Comparison of ENCODE assay signal across 30 cellular contexts in the genomic region with DNA sequence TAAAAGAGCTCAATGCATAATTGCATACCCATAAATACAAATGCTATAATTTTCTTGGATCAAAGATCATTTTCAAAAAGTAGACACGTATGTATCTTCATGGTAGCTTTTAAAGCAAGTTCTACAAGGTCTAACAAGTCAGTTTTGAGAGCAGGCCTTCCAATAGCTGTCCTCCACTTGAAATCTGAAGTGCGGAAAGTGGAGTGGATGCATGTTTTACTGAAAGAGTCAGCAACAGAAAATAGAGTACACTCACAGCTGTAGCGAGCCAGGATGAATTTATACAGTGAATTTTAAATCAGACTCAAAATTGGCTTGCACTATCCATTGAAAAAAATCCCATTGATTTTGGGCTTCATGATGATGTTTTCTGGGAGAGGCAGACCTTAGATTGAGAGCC.
DNase-seq lines count a peak whose midpoint lies in the region; ATAC-seq and TF ChIP-seq lines count a peak whose summit lies in the region.
"Had no signal": no experiment of that assay in that cellular context is flagged by ENCODE, and none has a peak within 500 bp of the region (broad histone marks: within the 10 kb centered on the region; RNA-seq: fewer than 3 reads in every experiment).

No MANE protein-coding gene starts in this region.

- no peak overlapping the region for H3K4me3 ChIP-seq in lung
- H3K4me3 ChIP-seq: adrenal gland, body of pancreas, esophagus squamous epithelium, right lobe of liver, stomach, vagina had no signal

- H3K9me3 Mint-ChIP-seq in CD4-positive, alpha-beta T cell: no peaks in the 10 kb centered on the region
- H3K9me3 Mint-ChIP-seq: activated T-cell treated with anti-CD3 and anti-CD28 coated beads, Interleukin-2, amount 50 U/mL, for 72 hours; CD14-positive monocyte; HFFc6; neural crest cell had no signal

- H3K9me3 ChIP-seq in lung (ENCODE audit: control insufficient read depth in 2 of 2, insufficient read depth in 1 of 2, low read length in 1 of 2): no peaks in the 10 kb centered on the region
- H3K9me3 ChIP-seq in CD4-positive, alpha-beta T cell (ENCODE audit: control insufficient read depth, low read length): no peaks in the 10 kb centered on the region
- H3K9me3 ChIP-seq: adrenal gland, body of pancreas, esophagus squamous epithelium, right lobe of liver, stomach, vagina had no signal

- H3K36me3 ChIP-seq in lung (ENCODE audit: control insufficient read depth in 2 of 2, insufficient read depth in 2 of 2, low read length in 2 of 2): no peaks in the 10 kb centered on the region
- H3K36me3 ChIP-seq: adrenal gland, esophagus squamous epithelium, right lobe of liver, stomach, vagina had no signal

- ATAC-seq in lung (ENCODE audit: insufficient read depth, low FRiP score) (no peak), HG03175 (IDR thresholded peaks at IDR 0.05; ENCODE audit: unreplicated experiment) (no peak)
- ATAC-seq in CD4-positive, alpha-beta T cell (ENCODE audit: poor library complexity): no peak
- ATAC-seq: activated CD8-positive, alpha-beta memory T cell treated with anti-CD3 and anti-CD28 coated beads, Interleukin-2, amount 10 ng/mL, durations not matched to agents 7 days and 5 days; activated T-cell treated with anti-CD3 and anti-CD28 coated beads, Interleukin-2, amount 50 U/mL, for 72 hours; body of pancreas; right lobe of liver; T-helper 17 cell had no signal

- no peaks in the 10 kb centered on the region for H3K27me3 Mint-ChIP-seq in CD4-positive, alpha-beta T cell
- H3K27me3 Mint-ChIP-seq: activated CD8-positive, alpha-beta memory T cell treated with anti-CD3 and anti-CD28 coated beads, Interleukin-2, amount 10 ng/mL, durations not matched to agents 7 days and 5 days; T-helper 17 cell had no signal

- peak in 2 of 3 experiments; percentile 41 to 92 for DNase-seq in NCI-H1417 (lab: John Stamatoyannopoulos, UW)
- DNase-seq in NCI-H1417 treated with DMSO at 0.1 percent for 48 hours (lab: John Stamatoyannopoulos, UW): no peak
- peak; percentile 67 for DNase-seq in NCI-H128 (lab: John Stamatoyannopoulos, UW; ENCODE audit: unreplicated experiment)
- peak; percentile 74 for DNase-seq in NCI-H510A treated with DMSO at 0.1 percent for 48 hours (lab: John Stamatoyannopoulos, UW)
- peak; percentile 55 for DNase-seq in lung (ENCODE audit: low spot score)
- DNase-seq in CD4-positive, alpha-beta T cell: no peak
- no peak for DNase-seq in NCI-H1694 treated with DMSO at 0.1 percent for 48 hours (lab: John Stamatoyannopoulos, UW)
- DNase-seq: activated CD4-positive, alpha-beta T cell treated with anti-CD3 and anti-CD28 coated beads, Interleukin-2, amount 50 U/mL, for 4 hours; activated CD4-positive, CD25-positive, alpha-beta regulatory T cell; activated CD8-positive, alpha-beta memory T cell treated with anti-CD3 and anti-CD28 coated beads, Interleukin-2, amount 10 ng/mL, durations not matched to agents 7 days and 5 days; activated naive CD4-positive, alpha-beta T cell; activated T-cell treated with anti-CD3 and anti-CD28 coated beads, Interleukin-2, amount 50 U/mL, for 72 hours; adrenal gland; body of pancreas; esophagus squamous epithelium; foreskin melanocyte; GOT3; HFFc6; hypothalamus; mesendoderm; NCI-H2081; NCI-H524 treated with DMSO at 0.1 percent for 48 hours; NK-92 treated with Interleukin-12 subunit alpha and Interleukin-12 subunit beta, amount 100 ng/mL, for 24 hours; right lobe of liver; stomach; T-helper 17 cell had no signal

- H3K4me1 ChIP-seq in lung (ENCODE audit: control insufficient read depth in 2 of 2, insufficient read depth in 2 of 2, low read length in 2 of 2): peaks cover 0 to 8% of the 10 kb centered on the region in 2 donors
- H3K4me1 ChIP-seq: body of pancreas, esophagus squamous epithelium, right lobe of liver had no signal

- no peak overlapping the region for H3K27ac ChIP-seq in lung (ENCODE audit: low read depth in 1 of 2, low read length in 1 of 2)
- no peak overlapping the region for H3K27ac ChIP-seq in CD4-positive, alpha-beta T cell (ENCODE audit: low read depth, low read length)
- H3K27ac ChIP-seq: adrenal gland, body of pancreas, esophagus squamous epithelium, right lobe of liver, stomach, vagina had no signal

- peaks cover 21% of the 10 kb centered on the region for H3K36me3 Mint-ChIP-seq in CD4-positive, alpha-beta T cell (ENCODE audit: low read depth)
- H3K36me3 Mint-ChIP-seq: activated CD8-positive, alpha-beta memory T cell treated with anti-CD3 and anti-CD28 coated beads, Interleukin-2, amount 10 ng/mL, durations not matched to agents 7 days and 5 days; CD14-positive monocyte had no signal

- peaks cover 32% of the 10 kb centered on the region for H3K4me1 Mint-ChIP-seq in CD4-positive, alpha-beta T cell (ENCODE audit: low read depth)
- H3K4me1 Mint-ChIP-seq: CD14-positive monocyte had no signal

- intact Hi-C loops in CD4-positive, alpha-beta T cell (cut with DNase I, micrococcal nuclease): loop anchor here in 1 of 2 experiments (5.0 kb wide), 2 partner anchors 203 to 323 kb away; a partner anchor contains a TSS

- WGBS in lung, 2 donors: 77 to 87% methylated on average over 3 of the region's 3 CpGs

- POLR2A ChIA-PET in CD4-positive, alpha-beta T cell (lab: Charles Lee): interaction anchor here (1.7 kb wide), 1 partner anchor 22 kb away, joined by 6 read pairs; no protein-coding TSS in a partner anchor

- H3K27ac Mint-ChIP-seq in CD4-positive, alpha-beta T cell: no peak overlapping the region
- H3K27ac Mint-ChIP-seq: activated CD8-positive, alpha-beta memory T cell treated with anti-CD3 and anti-CD28 coated beads, Interleukin-2, amount 10 ng/mL, durations not matched to agents 7 days and 5 days; HFFc6; T-helper 17 cell had no signal

- H3K4me3 Mint-ChIP-seq in CD4-positive, alpha-beta T cell: no peak overlapping the region
- H3K4me3 Mint-ChIP-seq: activated CD8-positive, alpha-beta memory T cell treated with anti-CD3 and anti-CD28 coated beads, Interleukin-2, amount 10 ng/mL, durations not matched to agents 7 days and 5 days; activated T-cell treated with anti-CD3 and anti-CD28 coated beads, Interleukin-2, amount 50 U/mL, for 72 hours; CD14-positive monocyte; HFFc6; neural crest cell; T-helper 17 cell had no signal

- no peaks in the 10 kb centered on the region for H3K27me3 ChIP-seq in lung (ENCODE audit: control insufficient read depth, insufficient read depth)
- no peaks in the 10 kb centered on the region for H3K27me3 ChIP-seq in CD4-positive, alpha-beta T cell (ENCODE audit: control insufficient read depth, insufficient read depth, low read length)
- H3K27me3 ChIP-seq: adrenal gland, body of pancreas, esophagus squamous epithelium, right lobe of liver, stomach, vagina had no signal

- no peak for TF ChIP-seq CTCF in lung (IDR thresholded peaks at IDR 0.05; ENCODE audit: control extremely low read depth, extremely low read depth)
- TF ChIP-seq CTCF in CD4-positive, alpha-beta T cell (IDR thresholded peaks at IDR 0.05): no peak

- CTCF ChIA-PET in CD4-positive, alpha-beta T cell (lab: Charles Lee): interaction anchor here (0.6 kb wide), 1 partner anchor 971 kb away, joined by 3 read pairs; no protein-coding TSS in a partner anchor

Comparison
In these comparisons a context has a peak if more than half of its experiments do, and no peak if none do; other contexts are left out.
1. DNase-seq: peak in NCI-H1417 (2 of 3), NCI-H128 (single experiment), NCI-H510A treated with DMSO at 0.1 percent for 48 hours (single experiment) and lung (single experiment); none in NCI-H1417 treated with DMSO at 0.1 percent for 48 hours (single experiment), CD4-positive, alpha-beta T cell (0 of 10) and NCI-H1694 treated with DMSO at 0.1 percent for 48 hours (single experiment).